In genomic region chr13:109704771-109705628, GRCh38 we compare ENCODE assay signal across 8 cellular contexts.
DNase-seq lines count a peak whose midpoint lies in the region; ATAC-seq and TF ChIP-seq lines count a peak whose summit lies in the region.

No MANE protein-coding gene starts in this region.

- peak overlapping the region in 2 of 4 donors; percentile 5 to 35 for H3K27ac ChIP-seq in gastroesophageal sphincter
- H3K27ac ChIP-seq in sigmoid colon: peak overlapping the region in 3 of 4 donors; percentile 32 to 41 (median 38)

- no peaks in the 10 kb centered on the region for H3K36me3 ChIP-seq in gastroesophageal sphincter
- no peaks in the 10 kb centered on the region for H3K36me3 ChIP-seq in sigmoid colon

- TF ChIP-seq POLR2A in gastroesophageal sphincter (IDR thresholded peaks at IDR 0.05) (no peak), sigmoid colon (IDR thresholded peaks at IDR 0.05) (no peak)

- H3K27me3 ChIP-seq in gastroesophageal sphincter: no peaks in the 10 kb centered on the region
- H3K27me3 ChIP-seq in sigmoid colon: no peaks in the 10 kb centered on the region

- H3K4me3 ChIP-seq in gastroesophageal sphincter: no peak overlapping the region
- H3K4me3 ChIP-seq in sigmoid colon: no peak overlapping the region

- TF ChIP-seq CTCF in gastroesophageal sphincter (IDR thresholded peaks at IDR 0.05) (no peak), sigmoid colon (IDR thresholded peaks at IDR 0.05) (no peak)

- ATAC-seq in gastroesophageal sphincter (peak; percentile 73), GM18873 (IDR thresholded peaks at IDR 0.05; ENCODE audit: low FRiP score, unreplicated experiment) (no peak), GM19397 (IDR thresholded peaks at IDR 0.05; ENCODE audit: unreplicated experiment) (no peak), HG03457 (IDR thresholded peaks at IDR 0.05; ENCODE audit: unreplicated experiment) (no peak)

- no peaks in the 10 kb centered on the region for H3K9me3 ChIP-seq in gastroesophageal sphincter
- no peaks in the 10 kb centered on the region for H3K9me3 ChIP-seq in sigmoid colon

- intact Hi-C loops in sigmoid colon (cut with DNase I): no loop called here

- 68 to 70% methylated on average over 7 to 12 of the region's 22 CpGs for WGBS in gastroesophageal sphincter (ENCODE audit: low coverage in 1 of 2), 2 donors
- WGBS in sigmoid colon, 2 donors: 16 to 37% methylated on average over 22 of the region's 22 CpGs

- H3K4me1 ChIP-seq in gastroesophageal sphincter (peaks cover 0 to 8% (median 0%) of the 10 kb centered on the region in 3 donors), sigmoid colon (peaks cover 0 to 3% (median 0%) of the 10 kb centered on the region in 4 donors)

- in situ Hi-C loops in KBM-7 (cut with MboI; ENCODE audit: low pct_unique_long_range_greater_than_20kb, low sequenced_read_pairs): no loop called here

- TF ChIP-seq EP300 in gastroesophageal sphincter (IDR thresholded peaks at IDR 0.05) (no peak), sigmoid colon (IDR thresholded peaks at IDR 0.05) (peak in 1 of 4 donors; percentile 27)

- DNase-seq in KBM-7 (peak; percentile 87), RPMI8226 (peak; percentile 31), sigmoid colon (peak; percentile 77)
- DNase-seq in activated CD4-positive, CD25-positive, alpha-beta regulatory T cell treated with anti-CD3 and anti-CD28 coated beads, Interleukin-2, amount 50 U/mL, for 72 hours: no peak
